Comparison of ENCODE assay signal across 1 cellular context in the genomic region with DNA sequence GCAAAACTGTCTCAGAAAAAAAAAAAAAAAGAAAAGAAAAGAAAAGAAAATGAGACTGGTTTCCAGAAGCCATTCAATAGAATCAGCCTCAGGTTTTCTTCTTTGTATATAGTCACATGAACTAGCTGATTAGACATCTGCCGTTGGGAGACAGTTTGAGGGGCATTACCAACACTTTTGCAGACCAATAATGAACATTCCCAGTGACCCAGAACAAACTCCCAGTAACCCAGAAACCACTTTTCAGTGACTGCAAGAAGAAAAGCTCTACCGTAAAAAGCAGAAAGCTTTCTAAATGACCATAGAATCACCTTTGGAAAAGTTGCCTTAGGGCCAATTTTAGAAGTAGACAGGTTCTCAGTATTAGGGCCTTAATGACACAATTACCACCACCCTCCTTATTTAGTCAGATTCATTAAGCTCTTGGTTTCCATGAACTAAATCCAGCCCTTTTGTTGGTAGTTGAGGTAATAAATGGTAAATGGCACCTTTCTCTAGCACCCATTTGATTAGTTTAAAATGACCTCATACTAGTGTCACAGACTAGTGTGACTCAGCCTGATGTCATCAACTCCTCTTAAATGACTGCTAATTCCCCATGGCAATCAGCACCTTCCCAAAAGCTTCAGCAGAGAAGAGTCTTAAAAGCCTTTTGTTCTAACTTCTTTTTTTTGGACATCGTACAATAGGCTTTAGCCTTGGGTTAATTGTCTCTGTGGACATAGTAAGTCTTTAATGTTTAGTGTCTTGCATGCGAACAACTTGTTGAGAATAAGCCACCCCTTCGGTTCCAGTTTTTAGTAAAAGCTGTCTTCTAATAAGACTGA.
TF ChIP-seq lines count a peak whose summit lies in the region.

No MANE protein-coding gene starts in this region.

TF ChIP-seq in HEK293, 187 proteins besides CTCF, POLR2A, EP300 and RAD21 (continued from another document):
- TF ChIP-seq, protein P1, sequence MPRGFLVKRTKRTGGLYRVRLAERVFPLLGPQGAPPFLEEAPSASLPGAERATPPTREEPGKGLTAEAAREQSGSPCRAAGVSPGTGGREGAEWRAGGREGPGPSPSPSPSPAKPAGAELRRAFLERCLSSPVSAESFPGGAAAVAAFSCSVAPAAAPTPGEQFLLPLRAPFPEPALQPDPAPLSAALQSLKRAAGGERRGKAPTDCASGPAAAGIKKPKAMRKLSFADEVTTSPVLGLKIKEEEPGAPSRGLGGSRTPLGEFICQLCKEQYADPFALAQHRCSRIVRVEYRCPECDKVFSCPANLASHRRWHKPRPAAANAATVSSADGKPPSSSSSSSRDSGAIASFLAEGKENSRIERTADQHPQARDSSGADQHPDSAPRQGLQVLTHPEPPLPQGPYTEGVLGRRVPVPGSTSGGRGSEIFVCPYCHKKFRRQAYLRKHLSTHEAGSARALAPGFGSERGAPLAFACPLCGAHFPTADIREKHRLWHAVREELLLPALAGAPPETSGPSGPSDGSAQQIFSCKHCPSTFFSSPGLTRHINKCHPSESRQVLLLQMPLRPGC (tag by site-specific recombination; IDR thresholded peaks at IDR 0.05): peak; percentile 92
- TF ChIP-seq SP7 (tag by site-specific recombination; IDR thresholded peaks at IDR 0.05) (peak; percentile 99), MYNN (tag by site-specific recombination; IDR thresholded peaks at IDR 0.05; ENCODE audit: borderline replicate concordance) (peak; percentile 79), ZFP41 (tag by site-specific recombination; IDR thresholded peaks at IDR 0.05; ENCODE audit: borderline replicate concordance) (no peak), ZFHX2 (tag by site-specific recombination; conservative IDR thresholded peaks at IDR 0.05) (no peak), SP3 (tag by site-specific recombination; IDR thresholded peaks at IDR 0.05) (peak; percentile 57), ZNF623 (tag by site-specific recombination; IDR thresholded peaks at IDR 0.05) (peak; percentile 28; the same call in 1 of the 2 replicates), ZNF624 (tag by site-specific recombination; IDR thresholded peaks at IDR 0.05) (no peak), ZXDB (tag by site-specific recombination; IDR thresholded peaks at IDR 0.05) (peak; percentile 41; the same call in 1 of the 2 replicates), ZNF837 (tag by site-specific recombination; IDR thresholded peaks at IDR 0.05) (no peak), BCL11A (tag by site-specific recombination; IDR thresholded peaks at IDR 0.05; ENCODE audit: low read depth) (peak; percentile 84; the same call in 1 of the 2 replicates), ZNF366 (tag by site-specific recombination; conservative IDR thresholded peaks at IDR 0.05) (peak; percentile 98), ZNF292 (tag by site-specific recombination; IDR thresholded peaks at IDR 0.05; ENCODE audit: borderline replicate concordance, low read depth) (no peak), HOXD13 (CRISPR knock-in tag; IDR thresholded peaks at IDR 0.05; ENCODE audit: borderline replicate concordance) (no peak), ZNF596 (tag by site-specific recombination; IDR thresholded peaks at IDR 0.05) (no peak), ZNF350 (tag by site-specific recombination; IDR thresholded peaks at IDR 0.05) (no peak), ZNF362 (tag by site-specific recombination; IDR thresholded peaks at IDR 0.05) (peak; percentile 93), ZNF510 (tag by site-specific recombination; IDR thresholded peaks at IDR 0.05; ENCODE audit: insufficient replicate concordance) (no peak), ZNF146 (tag by site-specific recombination; IDR thresholded peaks at IDR 0.05) (peak; percentile 34; the same call in 1 of the 2 replicates)
- TF ChIP-seq, protein P2, sequence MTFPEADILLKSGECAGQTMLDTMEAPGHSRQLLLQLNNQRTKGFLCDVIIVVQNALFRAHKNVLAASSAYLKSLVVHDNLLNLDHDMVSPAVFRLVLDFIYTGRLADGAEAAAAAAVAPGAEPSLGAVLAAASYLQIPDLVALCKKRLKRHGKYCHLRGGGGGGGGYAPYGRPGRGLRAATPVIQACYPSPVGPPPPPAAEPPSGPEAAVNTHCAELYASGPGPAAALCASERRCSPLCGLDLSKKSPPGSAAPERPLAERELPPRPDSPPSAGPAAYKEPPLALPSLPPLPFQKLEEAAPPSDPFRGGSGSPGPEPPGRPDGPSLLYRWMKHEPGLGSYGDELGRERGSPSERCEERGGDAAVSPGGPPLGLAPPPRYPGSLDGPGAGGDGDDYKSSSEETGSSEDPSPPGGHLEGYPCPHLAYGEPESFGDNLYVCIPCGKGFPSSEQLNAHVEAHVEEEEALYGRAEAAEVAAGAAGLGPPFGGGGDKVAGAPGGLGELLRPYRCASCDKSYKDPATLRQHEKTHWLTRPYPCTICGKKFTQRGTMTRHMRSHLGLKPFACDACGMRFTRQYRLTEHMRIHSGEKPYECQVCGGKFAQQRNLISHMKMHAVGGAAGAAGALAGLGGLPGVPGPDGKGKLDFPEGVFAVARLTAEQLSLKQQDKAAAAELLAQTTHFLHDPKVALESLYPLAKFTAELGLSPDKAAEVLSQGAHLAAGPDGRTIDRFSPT (tag by site-specific recombination; IDR thresholded peaks at IDR 0.05): peak; percentile 97
- TF ChIP-seq, protein P3, sequence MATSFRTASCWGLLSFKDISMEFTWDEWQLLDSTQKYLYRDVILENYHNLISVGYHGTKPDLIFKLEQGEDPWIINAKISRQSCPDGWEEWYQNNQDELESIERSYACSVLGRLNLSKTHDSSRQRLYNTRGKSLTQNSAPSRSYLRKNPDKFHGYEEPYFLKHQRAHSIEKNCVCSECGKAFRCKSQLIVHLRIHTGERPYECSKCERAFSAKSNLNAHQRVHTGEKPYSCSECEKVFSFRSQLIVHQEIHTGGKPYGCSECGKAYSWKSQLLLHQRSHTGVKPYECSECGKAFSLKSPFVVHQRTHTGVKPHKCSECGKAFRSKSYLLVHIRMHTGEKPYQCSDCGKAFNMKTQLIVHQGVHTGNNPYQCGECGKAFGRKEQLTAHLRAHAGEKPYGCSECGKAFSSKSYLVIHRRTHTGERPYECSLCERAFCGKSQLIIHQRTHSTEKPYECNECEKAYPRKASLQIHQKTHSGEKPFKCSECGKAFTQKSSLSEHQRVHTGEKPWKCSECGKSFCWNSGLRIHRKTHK (tag by site-specific recombination; IDR thresholded peaks at IDR 0.05): no peak
TF ChIP-seq in HEK293: peak in this region for 64.
